18 cellular contexts compared by ENCODE assay signal in the genomic region with DNA sequence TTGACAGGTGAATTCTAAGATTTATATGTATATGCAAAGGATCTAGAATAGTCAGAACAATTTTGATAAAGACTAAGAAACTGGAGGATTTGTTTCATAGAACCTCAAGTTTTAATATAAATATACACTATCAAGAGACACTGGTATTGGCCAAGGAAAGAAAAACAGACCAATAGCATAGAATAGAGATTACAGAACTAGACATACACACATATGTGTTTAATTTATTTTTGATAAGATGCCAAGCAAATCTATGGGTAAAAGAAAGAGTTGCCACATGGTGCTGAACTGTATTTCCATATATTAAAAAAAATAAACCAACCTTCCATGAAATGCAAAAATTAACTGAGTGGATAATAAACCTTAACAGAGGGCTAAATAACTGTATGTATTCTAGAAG. TPM values are rescaled to one million over a fixed set of nuclear protein-coding genes. Genes with fewer than 3 reads are reported as not detected.
DNase-seq lines count a peak whose midpoint lies in the region; ATAC-seq and TF ChIP-seq lines count a peak whose summit lies in the region.
"Had no signal": no experiment of that assay in that cellular context is flagged by ENCODE, and none has a peak within 500 bp of the region (broad histone marks: within the 10 kb centered on the region; RNA-seq: fewer than 3 reads in every experiment).

No MANE protein-coding gene starts in this region.

- in situ Hi-C loops in IMR-90 (cut with MboI; ENCODE audit: low sequenced_read_pairs): no loop called here

- POLR2A ChIA-PET in IMR-90 (lab: Charles Lee; ENCODE audit: unreplicated experiment): no interaction called here

- intact Hi-C loops in IMR-90 (cut with micrococcal nuclease) (no loop called here), testis (cut with DNase I; ENCODE audit: low total_unique reads) (no loop called here)

- H3K27me3 ChIP-seq in IMR-90 (ENCODE audit: control insufficient read depth, insufficient read depth, low read length): no peaks in the 10 kb centered on the region
- no peaks in the 10 kb centered on the region for H3K27me3 ChIP-seq in testis

- H3K56ac ChIP-seq in IMR-90 (ENCODE audit: extremely low read depth, insufficient read depth, low read length): no peak overlapping the region

- H3K4ac ChIP-seq in IMR-90 (ENCODE audit: low read depth, low read length): no peak overlapping the region

- H4K20me1 ChIP-seq in IMR-90 (ENCODE audit: insufficient read depth, low read length): no peaks in the 10 kb centered on the region

- no peaks in the 10 kb centered on the region for H3K9me3 ChIP-seq in IMR-90 (ENCODE audit: control insufficient read depth, insufficient read depth, low read length)
- H3K9me3 ChIP-seq in testis: no peaks in the 10 kb centered on the region
- H3K9me3 ChIP-seq: A549, HAP-1 had no signal

- no peak overlapping the region for H3K27ac Mint-ChIP-seq in activated T-cell treated with anti-CD3 and anti-CD28 coated beads, Interleukin-2, amount 50 U/mL, for 72 hours
- H3K27ac Mint-ChIP-seq: CD4-positive, CD25-positive, alpha-beta regulatory T cell; CD8-positive, alpha-beta T cell; HFFc6 had no signal

- H3K9me3 Mint-ChIP-seq in activated T-cell treated with anti-CD3 and anti-CD28 coated beads, Interleukin-2, amount 50 U/mL, for 72 hours: no peaks in the 10 kb centered on the region
- H3K9me3 Mint-ChIP-seq: CD4-positive, CD25-positive, alpha-beta regulatory T cell; CD8-positive, alpha-beta T cell; HFFc6 had no signal

- no peaks in the 10 kb centered on the region for H3K79me1 ChIP-seq in IMR-90 (ENCODE audit: low read depth in 1 of 2, low read length in 2 of 2)

- TF ChIP-seq CTCF in IMR-90 (conservative IDR thresholded peaks at IDR 0.05; ENCODE audit: low read depth, low read length) (no peak), testis (IDR thresholded peaks at IDR 0.05) (no peak)

- H3K36me3 Mint-ChIP-seq in activated T-cell treated with anti-CD3 and anti-CD28 coated beads, Interleukin-2, amount 50 U/mL, for 72 hours (ENCODE audit: insufficient read depth in 2 of 2): no peaks in the 10 kb centered on the region
- H3K36me3 Mint-ChIP-seq: CD4-positive, CD25-positive, alpha-beta regulatory T cell; CD8-positive, alpha-beta T cell had no signal

- H3K36me3 ChIP-seq in IMR-90 (ENCODE audit: control insufficient read depth, insufficient read depth, low read length): no peaks in the 10 kb centered on the region
- H3K36me3 ChIP-seq in testis (ENCODE audit: low read depth, missing control alignments): no peaks in the 10 kb centered on the region
- H3K36me3 ChIP-seq: HAP-1 had no signal

- H3K27me3 Mint-ChIP-seq in activated T-cell treated with anti-CD3 and anti-CD28 coated beads, Interleukin-2, amount 50 U/mL, for 72 hours (ENCODE audit: low read depth): no peaks in the 10 kb centered on the region
- H3K27me3 Mint-ChIP-seq: CD4-positive, CD25-positive, alpha-beta regulatory T cell had no signal

- H3K18ac ChIP-seq in IMR-90 (ENCODE audit: low read depth, low read length): no peak overlapping the region

- CTCF ChIA-PET in IMR-90 (lab: Yijun Ruan, JAX): no interaction called here

- no peaks in the 10 kb centered on the region for H3K4me1 Mint-ChIP-seq in activated T-cell treated with anti-CD3 and anti-CD28 coated beads, Interleukin-2, amount 50 U/mL, for 72 hours (ENCODE audit: low read depth)
- H3K4me1 Mint-ChIP-seq: CD4-positive, CD25-positive, alpha-beta regulatory T cell had no signal

- H3K4me2 ChIP-seq in IMR-90 (ENCODE audit: low read depth, low read length): no peak overlapping the region
- H3K4me2 ChIP-seq: A549 had no signal

- TF ChIP-seq RAD21 in IMR-90 (IDR thresholded peaks at IDR 0.05; ENCODE audit: low read length): no peak

- no peak overlapping the region for H3K23ac ChIP-seq in IMR-90 (ENCODE audit: low read depth, low read length)

- no peak overlapping the region for H4K5ac ChIP-seq in IMR-90 (ENCODE audit: low read depth, low read length)

- H3K4me1 ChIP-seq in IMR-90 (ENCODE audit: control insufficient read depth, insufficient read depth, low read length) (no peaks in the 10 kb centered on the region), testis (no peaks in the 10 kb centered on the region)
- H3K4me1 ChIP-seq: A549, HAP-1 had no signal

- H3K4me3 ChIP-seq in IMR-90 (ENCODE audit: insufficient read depth, low read depth, low read length): no peak overlapping the region
- no peak overlapping the region for H3K4me3 ChIP-seq in testis
- H3K4me3 ChIP-seq: A549, HAP-1 had no signal

- H2AK5ac ChIP-seq in IMR-90 (ENCODE audit: low read depth, low read length): no peak overlapping the region

- no peak overlapping the region for H2BK15ac ChIP-seq in IMR-90 (ENCODE audit: low read depth, low read length)

- H3K14ac ChIP-seq in IMR-90 (replicated peaks; ENCODE audit: low read depth, low read length): no peak overlapping the region

- no peak overlapping the region for H2BK5ac ChIP-seq in IMR-90 (ENCODE audit: low read depth, low read length, poor library complexity, severe bottlenecking)

- no peak for ATAC-seq in IMR-90 (ENCODE audit: low read depth)
- ATAC-seq in SK-N-SH treated with all-trans-retinoic acid at 6 μM for 48 hours: no peak
- no peak for ATAC-seq in GM19328 (IDR thresholded peaks at IDR 0.05; ENCODE audit: unreplicated experiment)
- no peak for ATAC-seq in activated T-cell treated with anti-CD3 and anti-CD28 coated beads, Interleukin-2, amount 50 U/mL, for 72 hours (replicated peaks in 1 of 2)
- ATAC-seq: A549; CD8-positive, alpha-beta T cell had no signal

- H3K9ac ChIP-seq in IMR-90 (ENCODE audit: low read depth, low read length): no peak overlapping the region

- H2AK9ac ChIP-seq in IMR-90 (replicated peaks; ENCODE audit: low read depth, low read length, poor library complexity): no peak overlapping the region

- H3K27ac ChIP-seq in IMR-90 (ENCODE audit: insufficient read depth, low read length) (no peak overlapping the region), testis (no peak overlapping the region)
- H3K27ac ChIP-seq: A549 had no signal

- H3K9me1 ChIP-seq in IMR-90 (ENCODE audit: insufficient read depth, low read length): no peaks in the 10 kb centered on the region

- H4K8ac ChIP-seq in IMR-90 (ENCODE audit: low read depth in 2 of 2, low read length in 2 of 2): no peak overlapping the region

- dilution Hi-C loops in IMR-90 (cut with HindIII; ENCODE audit: low sequenced_read_pairs, unreplicated experiment): no loop called here

- no peak overlapping the region for H2BK120ac ChIP-seq in IMR-90 (ENCODE audit: low read depth, low read length)

- no peak overlapping the region for H2AFZ ChIP-seq in IMR-90 (replicated peaks; ENCODE audit: low read length, poor library complexity)

- H2BK20ac ChIP-seq in IMR-90 (ENCODE audit: low read depth, low read length): no peak overlapping the region

- no peak for TF ChIP-seq POLR2A in IMR-90 (IDR thresholded peaks at IDR 0.05; ENCODE audit: low read depth, low read length)
- TF ChIP-seq POLR2A in testis (IDR thresholded peaks at IDR 0.05): no peak

- peak; percentile 11 for DNase-seq in IMR-90
- peak; percentile 5 for DNase-seq in fibroblast of peridontal ligament (ENCODE audit: extremely low read depth)
- DNase-seq in testis: no peak
- DNase-seq in DMS 273 (lab: John Stamatoyannopoulos, UW; ENCODE audit: unreplicated experiment): no peak
- no peak for DNase-seq in activated T-cell treated with anti-CD3 and anti-CD28 coated beads, Interleukin-2, amount 50 U/mL, for 72 hours
- DNase-seq: 8988T; C1 segment of cervical spinal cord; CD4-positive, CD25-positive, alpha-beta regulatory T cell; CD8-positive, alpha-beta T cell; DMS53; DMS79 treated with DMSO at 0.1 percent for 48 hours; GF-D8; GOT3; HFFc6 had no signal

- H3K4me3 Mint-ChIP-seq in activated T-cell treated with anti-CD3 and anti-CD28 coated beads, Interleukin-2, amount 50 U/mL, for 72 hours: no peak overlapping the region
- H3K4me3 Mint-ChIP-seq: CD4-positive, CD25-positive, alpha-beta regulatory T cell; CD8-positive, alpha-beta T cell; HFFc6 had no signal

- no TSS peak for BruUV-seq in IMR-90 (replicated peaks; lab: Mats Ljungman, UMichigan)

- no peak overlapping the region for H4K91ac ChIP-seq in IMR-90 (ENCODE audit: insufficient read depth, low read depth, low read length)

TF ChIP-seq in IMR-90, 13 proteins besides CTCF, POLR2A, EP300 and RAD21 (continues in another document):
- TF ChIP-seq USF2 (IDR thresholded peaks at IDR 0.05; ENCODE audit: low read depth, low read length): no peak
- TF ChIP-seq MXI1 (IDR thresholded peaks at IDR 0.05; ENCODE audit: borderline replicate concordance, low read depth, low read length): no peak
- no peak for TF ChIP-seq RFX5 (IDR thresholded peaks at IDR 0.05; ENCODE audit: low read depth, low read length)
- TF ChIP-seq CHD1 (IDR thresholded peaks at IDR 0.05; ENCODE audit: low read depth, low read length): no peak
- TF ChIP-seq FOS (IDR thresholded peaks at IDR 0.05; ENCODE audit: low read depth, low read length): no peak

TF ChIP-seq in SK-N-SH treated with all-trans-retinoic acid at 6 μM for 48 hours, 23 proteins besides CTCF, POLR2A, EP300 and RAD21:
- no peak for TF ChIP-seq ZC3H10 (CRISPR knock-in tag; IDR thresholded peaks at IDR 0.05)
- TF ChIP-seq PPARA (CRISPR knock-in tag; IDR thresholded peaks at IDR 0.05; ENCODE audit: borderline replicate concordance): no peak
- TF ChIP-seq ZFP3 (CRISPR knock-in tag; IDR thresholded peaks at IDR 0.05): no peak
- no peak for TF ChIP-seq ZNF565 (CRISPR knock-in tag; conservative IDR thresholded peaks at IDR 0.05; ENCODE audit: low read depth)
- TF ChIP-seq TCF4 (CRISPR knock-in tag; IDR thresholded peaks at IDR 0.05; ENCODE audit: borderline replicate concordance): peak; percentile 38; the same call in 1 of the 2 replicates

RNA-seq across cellular contexts. Expression of gene LRRC37A3, which starts 27.9 kb away (rescaled TPM):
- 3.3 and 4.5 TPM in 2 replicates for total RNA-seq in IMR-90 (2012; rRNA removed)
- 2.9 and 3.1 TPM in 2 replicates for polyA plus RNA-seq in IMR-90 (2012; rRNA removed)
- 1.0 and 3.0 TPM in 2 replicates for polyA plus RNA-seq in IMR-90 (2012; cell fraction: cytosol; rRNA removed)
- 5.5 and 19.7 TPM in 2 replicates for polyA plus RNA-seq in IMR-90 (2012; cell fraction: nucleus; rRNA removed; ENCODE audit: low replicate concordance)
- total RNA-seq in testis: 10 to 100 TPM; 20.4 to 39.5 TPM
- 41.8 TPM for polyA plus RNA-seq in testis (ENCODE audit: insufficient read depth, low read depth, low replicate concordance)
- total RNA-seq in activated T-cell treated with anti-CD3 and anti-CD28 coated beads, Interleukin-2, amount 50 U/mL, for 72 hours: 10 to 100 TPM in 1 of 2 donors, 1 to 10 TPM in 1; 5.5 to 22.0 TPM

Comparison
In these comparisons a context has a peak if more than half of its experiments do, and no peak if none do; other contexts are left out.
1. DNase-seq: peak in IMR-90 (single experiment) and fibroblast of peridontal ligament (single experiment); none in testis (single experiment), DMS 273 (single experiment) and activated T-cell treated with anti-CD3 and anti-CD28 coated beads, Interleukin-2, amount 50 U/mL, for 72 hours (0 of 2).